Comparison of ENCODE assay signal across 24 cellular contexts in the genomic region with DNA sequence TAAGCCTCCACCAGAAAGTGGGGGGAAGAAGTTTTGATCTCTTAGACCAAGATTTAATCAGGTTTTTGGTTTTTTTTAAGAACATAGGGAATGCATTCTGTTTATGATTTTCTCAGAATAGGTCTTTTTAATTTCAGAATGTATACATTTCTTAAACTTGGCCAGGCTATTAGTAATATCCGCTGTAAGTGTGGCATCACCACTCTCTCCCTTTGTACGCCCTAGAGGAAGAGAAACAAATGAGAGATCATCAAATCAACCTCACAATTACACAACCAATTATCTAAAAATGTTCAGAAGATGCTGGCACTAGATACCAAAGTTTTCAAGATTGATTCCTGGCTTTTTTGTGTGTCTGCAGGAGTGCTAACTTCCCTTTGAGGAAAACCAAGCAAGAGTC.
"Had no signal": no experiment of that assay in that cellular context is flagged by ENCODE, and none has a peak within 500 bp of the region (broad histone marks: within the 10 kb centered on the region; RNA-seq: fewer than 3 reads in every experiment).

No MANE protein-coding gene starts in this region.

- H3K9me3 ChIP-seq: esophagus squamous epithelium, vagina had no signal

- H3K27ac ChIP-seq: esophagus squamous epithelium, sigmoid colon, thoracic aorta, vagina had no signal

- H3K4me3 ChIP-seq: esophagus squamous epithelium, gastroesophageal sphincter, sigmoid colon, thoracic aorta, vagina had no signal

- H3K27ac Mint-ChIP-seq: activated naive CD8-positive, alpha-beta T cell treated with anti-CD3 and anti-CD28 coated beads for 36 hours; effector memory CD8-positive, alpha-beta T cell; nephron progenitor cell; type B pancreatic cell had no signal

- H3K36me3 ChIP-seq: esophagus squamous epithelium, gastroesophageal sphincter, sigmoid colon, thoracic aorta, vagina had no signal

- H3K27me3 Mint-ChIP-seq: activated naive CD8-positive, alpha-beta T cell treated with anti-CD3 and anti-CD28 coated beads for 36 hours had no signal

- H3K4me3 Mint-ChIP-seq: activated naive CD8-positive, alpha-beta T cell treated with anti-CD3 and anti-CD28 coated beads for 36 hours; activated T-cell treated with anti-CD3 and anti-CD28 coated beads, Interleukin-2, amount 50 U/mL, for 4 hours; effector memory CD8-positive, alpha-beta T cell; nephron progenitor cell; type B pancreatic cell had no signal

- H3K36me3 Mint-ChIP-seq: activated naive CD8-positive, alpha-beta T cell treated with anti-CD3 and anti-CD28 coated beads for 36 hours had no signal

- H3K4me1 ChIP-seq: sigmoid colon, vagina had no signal

- H3K9me3 Mint-ChIP-seq: effector memory CD8-positive, alpha-beta T cell had no signal

- H3K4me1 Mint-ChIP-seq: activated naive CD8-positive, alpha-beta T cell treated with anti-CD3 and anti-CD28 coated beads for 36 hours had no signal

- DNase-seq: activated CD4-positive, alpha-beta T cell treated with anti-CD3 and anti-CD28 coated beads for 4 hours; activated CD4-positive, alpha-beta T cell treated with anti-CD3 and anti-CD28 coated beads, Interleukin-2, amount 50 U/mL, for 48 hours; activated CD4-positive, CD25-positive, alpha-beta regulatory T cell; activated CD8-positive, alpha-beta memory T cell treated with anti-CD3 and anti-CD28 coated beads, Interleukin-2, amount 50 U/mL, for 48 hours; activated naive CD4-positive, alpha-beta T cell treated with Interleukin-2 at 50 U/mL for 16 hours; activated naive CD8-positive, alpha-beta T cell treated with anti-CD3 and anti-CD28 coated beads for 36 hours; activated T-cell treated with anti-CD3 and anti-CD28 coated beads, Interleukin-2, amount 50 U/mL, for 4 hours; central memory CD4-positive, alpha-beta T cell; effector memory CD8-positive, alpha-beta T cell; esophagus squamous epithelium; head of caudate nucleus; hypothalamus; left ventricle myocardium superior; midbrain; nephron progenitor cell; nucleus accumbens; posterior cingulate gyrus; sigmoid colon; stimulated activated CD4-positive, alpha-beta T cell treated with anti-CD3 and anti-CD28 coated beads, Interleukin-4, amount 100 ng/mL, for 1 hour; stimulated activated naive CD4-positive, alpha-beta T cell treated with Interleukin-2 at 50 U/mL for 16 hours had no signal

- H3K27me3 ChIP-seq: esophagus squamous epithelium, gastroesophageal sphincter, sigmoid colon, vagina had no signal

- ATAC-seq: activated T-cell treated with anti-CD3 and anti-CD28 coated beads, Interleukin-2, amount 50 U/mL, for 4 hours; effector memory CD8-positive, alpha-beta T cell; left ventricle myocardium superior had no signal
